ENCODE assay signal across 1 cellular context in the genomic region with DNA sequence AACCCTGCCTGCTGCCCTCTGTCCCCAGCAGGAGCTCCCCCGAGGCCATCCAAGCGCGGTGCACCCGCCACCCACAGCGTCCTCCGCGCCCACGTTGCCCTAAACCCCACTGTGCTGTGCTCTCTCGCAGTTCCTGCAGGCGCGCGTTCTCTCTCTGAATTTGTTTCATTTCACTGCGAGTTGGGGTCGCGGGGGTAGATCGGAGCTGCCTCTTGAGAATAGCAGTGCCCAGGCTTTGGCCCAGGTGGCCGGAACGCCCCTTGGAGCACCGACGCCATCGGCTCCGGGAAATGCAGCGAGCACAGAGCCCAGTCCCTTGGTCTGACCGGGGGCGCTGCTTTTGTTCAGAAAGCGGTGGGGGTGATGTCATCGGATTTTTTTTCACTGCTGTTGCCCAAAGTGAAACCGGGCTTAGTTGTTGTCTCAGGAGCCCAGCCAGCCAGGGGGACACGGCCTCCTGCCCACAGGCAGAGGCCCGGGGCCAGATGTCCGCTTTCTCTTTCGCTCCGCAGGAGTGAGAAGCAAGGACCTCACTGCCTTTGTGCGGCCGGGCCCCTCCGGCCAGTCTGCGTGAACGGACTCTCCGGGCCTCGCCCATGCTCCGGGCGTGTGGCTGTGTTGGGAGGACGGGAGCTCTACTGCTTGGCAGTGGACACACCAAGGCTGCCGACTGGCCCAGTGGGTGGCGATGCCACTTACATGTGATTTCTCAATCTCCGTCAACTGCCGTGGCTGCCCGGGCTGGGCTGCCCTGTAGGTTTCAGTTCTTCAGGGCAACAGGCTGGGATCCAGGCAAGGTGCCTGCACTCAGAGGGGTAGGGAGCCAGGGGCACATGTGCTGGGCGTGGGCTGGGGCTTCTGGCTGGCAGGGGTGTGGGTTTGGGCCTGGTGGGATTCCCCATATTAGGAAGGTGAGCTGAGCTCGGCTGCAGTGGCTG.
TF ChIP-seq lines count a peak whose summit lies in the region.

No MANE protein-coding gene starts in this region.

TF ChIP-seq in HepG2, 621 proteins besides CTCF, POLR2A, EP300 and RAD21 (continued from another document and continues in another):
- no peak for TF ChIP-seq SYNCRIP (IDR thresholded peaks at IDR 0.05; ENCODE audit: insufficient read depth, low read depth, low read length)
- TF ChIP-seq TGIF2 (CRISPR knock-in tag; IDR thresholded peaks at IDR 0.05), result no peak
- peak; percentile 47; the same call in 1 of the 2 replicates for TF ChIP-seq ZFY (CRISPR knock-in tag; IDR thresholded peaks at IDR 0.05)
- TF ChIP-seq THYN1 (CRISPR knock-in tag; IDR thresholded peaks at IDR 0.05; ENCODE audit: borderline replicate concordance, low read depth), result no peak
- TF ChIP-seq ZKSCAN8 (CRISPR knock-in tag; IDR thresholded peaks at IDR 0.05; ENCODE audit: borderline replicate concordance), result no peak
- no peak for TF ChIP-seq GATAD1 (CRISPR knock-in tag; IDR thresholded peaks at IDR 0.05)
- no peak for TF ChIP-seq RBM22 (optimal IDR thresholded peaks at IDR 0.05; ENCODE audit: low read length)
- TF ChIP-seq PPARG (CRISPR knock-in tag; conservative IDR thresholded peaks at IDR 0.05), result no peak
- TF ChIP-seq ATF1 (CRISPR knock-in tag; IDR thresholded peaks at IDR 0.05), result no peak
- no peak for TF ChIP-seq PAX8 (CRISPR knock-in tag; IDR thresholded peaks at IDR 0.05; ENCODE audit: borderline replicate concordance)
- TF ChIP-seq BCL6 (CRISPR knock-in tag; IDR thresholded peaks at IDR 0.05), result no peak
- TF ChIP-seq, protein P1, sequence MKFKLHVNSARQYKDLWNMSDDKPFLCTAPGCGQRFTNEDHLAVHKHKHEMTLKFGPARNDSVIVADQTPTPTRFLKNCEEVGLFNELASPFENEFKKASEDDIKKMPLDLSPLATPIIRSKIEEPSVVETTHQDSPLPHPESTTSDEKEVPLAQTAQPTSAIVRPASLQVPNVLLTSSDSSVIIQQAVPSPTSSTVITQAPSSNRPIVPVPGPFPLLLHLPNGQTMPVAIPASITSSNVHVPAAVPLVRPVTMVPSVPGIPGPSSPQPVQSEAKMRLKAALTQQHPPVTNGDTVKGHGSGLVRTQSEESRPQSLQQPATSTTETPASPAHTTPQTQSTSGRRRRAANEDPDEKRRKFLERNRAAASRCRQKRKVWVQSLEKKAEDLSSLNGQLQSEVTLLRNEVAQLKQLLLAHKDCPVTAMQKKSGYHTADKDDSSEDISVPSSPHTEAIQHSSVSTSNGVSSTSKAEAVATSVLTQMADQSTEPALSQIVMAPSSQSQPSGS (CRISPR knock-in tag; IDR thresholded peaks at IDR 0.05), result peak; percentile 65; the same call in 1 of the 2 replicates
- no peak for TF ChIP-seq FOXA1 (IDR thresholded peaks at IDR 0.05)
- no peak for TF ChIP-seq FOXA1 (CRISPR knock-in tag; IDR thresholded peaks at IDR 0.05)
- TF ChIP-seq ZNF674 (CRISPR knock-in tag; IDR thresholded peaks at IDR 0.05; ENCODE audit: low read depth), result no peak
- no peak for TF ChIP-seq ZBTB42 (CRISPR knock-in tag; IDR thresholded peaks at IDR 0.05)
- peak; percentile 90 for TF ChIP-seq ATF7 (IDR thresholded peaks at IDR 0.05)
- peak; percentile 85 for TF ChIP-seq ATF7 (CRISPR knock-in tag; IDR thresholded peaks at IDR 0.05)
- TF ChIP-seq JUNB (CRISPR knock-in tag; IDR thresholded peaks at IDR 0.05; ENCODE audit: borderline replicate concordance), result no peak
- no peak for TF ChIP-seq ZC3H4 (CRISPR knock-in tag; IDR thresholded peaks at IDR 0.05; ENCODE audit: borderline replicate concordance)
- TF ChIP-seq ZNF891 (CRISPR knock-in tag; IDR thresholded peaks at IDR 0.05), result no peak
- TF ChIP-seq, protein P2, sequence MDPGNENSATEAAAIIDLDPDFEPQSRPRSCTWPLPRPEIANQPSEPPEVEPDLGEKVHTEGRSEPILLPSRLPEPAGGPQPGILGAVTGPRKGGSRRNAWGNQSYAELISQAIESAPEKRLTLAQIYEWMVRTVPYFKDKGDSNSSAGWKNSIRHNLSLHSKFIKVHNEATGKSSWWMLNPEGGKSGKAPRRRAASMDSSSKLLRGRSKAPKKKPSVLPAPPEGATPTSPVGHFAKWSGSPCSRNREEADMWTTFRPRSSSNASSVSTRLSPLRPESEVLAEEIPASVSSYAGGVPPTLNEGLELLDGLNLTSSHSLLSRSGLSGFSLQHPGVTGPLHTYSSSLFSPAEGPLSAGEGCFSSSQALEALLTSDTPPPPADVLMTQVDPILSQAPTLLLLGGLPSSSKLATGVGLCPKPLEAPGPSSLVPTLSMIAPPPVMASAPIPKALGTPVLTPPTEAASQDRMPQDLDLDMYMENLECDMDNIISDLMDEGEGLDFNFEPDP (CRISPR knock-in tag; conservative IDR thresholded peaks at IDR 0.05), result no peak
- TF ChIP-seq HOXA3 (CRISPR knock-in tag; IDR thresholded peaks at IDR 0.05), result peak; percentile 18; the same call in 1 of the 2 replicates
- no peak for TF ChIP-seq GZF1 (CRISPR knock-in tag; IDR thresholded peaks at IDR 0.05)
- no peak for TF ChIP-seq ZNF816 (CRISPR knock-in tag; IDR thresholded peaks at IDR 0.05; ENCODE audit: borderline replicate concordance)
- TF ChIP-seq ZMYM2 (CRISPR knock-in tag; IDR thresholded peaks at IDR 0.05), result no peak
- no peak for TF ChIP-seq SETDB1 (CRISPR knock-in tag; IDR thresholded peaks at IDR 0.05; ENCODE audit: borderline replicate concordance)
- TF ChIP-seq ARHGAP35 (CRISPR knock-in tag; IDR thresholded peaks at IDR 0.05; ENCODE audit: borderline replicate concordance), result no peak
- no peak for TF ChIP-seq BRD4 (CRISPR knock-in tag; IDR thresholded peaks at IDR 0.05)
- no peak; the same call in 1 of the 2 replicates for TF ChIP-seq PHF20 (CRISPR knock-in tag; IDR thresholded peaks at IDR 0.05)
- TF ChIP-seq ZFP1 (CRISPR knock-in tag; IDR thresholded peaks at IDR 0.05), result no peak
- TF ChIP-seq, protein P3, sequence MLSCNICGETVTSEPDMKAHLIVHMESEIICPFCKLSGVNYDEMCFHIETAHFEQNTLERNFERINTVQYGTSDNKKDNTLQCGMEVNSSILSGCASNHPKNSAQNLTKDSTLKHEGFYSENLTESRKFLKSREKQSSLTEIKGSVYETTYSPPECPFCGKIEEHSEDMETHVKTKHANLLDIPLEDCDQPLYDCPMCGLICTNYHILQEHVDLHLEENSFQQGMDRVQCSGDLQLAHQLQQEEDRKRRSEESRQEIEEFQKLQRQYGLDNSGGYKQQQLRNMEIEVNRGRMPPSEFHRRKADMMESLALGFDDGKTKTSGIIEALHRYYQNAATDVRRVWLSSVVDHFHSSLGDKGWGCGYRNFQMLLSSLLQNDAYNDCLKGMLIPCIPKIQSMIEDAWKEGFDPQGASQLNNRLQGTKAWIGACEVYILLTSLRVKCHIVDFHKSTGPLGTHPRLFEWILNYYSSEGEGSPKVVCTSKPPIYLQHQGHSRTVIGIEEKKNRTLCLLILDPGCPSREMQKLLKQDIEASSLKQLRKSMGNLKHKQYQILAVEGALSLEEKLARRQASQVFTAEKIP (CRISPR knock-in tag; IDR thresholded peaks at IDR 0.05; ENCODE audit: borderline replicate concordance), result no peak
- no peak for TF ChIP-seq ZSCAN5A (CRISPR knock-in tag; IDR thresholded peaks at IDR 0.05; ENCODE audit: borderline replicate concordance)
- TF ChIP-seq, protein P4, sequence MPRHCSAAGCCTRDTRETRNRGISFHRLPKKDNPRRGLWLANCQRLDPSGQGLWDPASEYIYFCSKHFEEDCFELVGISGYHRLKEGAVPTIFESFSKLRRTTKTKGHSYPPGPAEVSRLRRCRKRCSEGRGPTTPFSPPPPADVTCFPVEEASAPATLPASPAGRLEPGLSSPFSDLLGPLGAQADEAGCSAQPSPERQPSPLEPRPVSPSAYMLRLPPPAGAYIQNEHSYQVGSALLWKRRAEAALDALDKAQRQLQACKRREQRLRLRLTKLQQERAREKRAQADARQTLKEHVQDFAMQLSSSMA (CRISPR knock-in tag; IDR thresholded peaks at IDR 0.05), result no peak
- no peak for TF ChIP-seq ZNF746 (CRISPR knock-in tag; IDR thresholded peaks at IDR 0.05)
- TF ChIP-seq ZNF292 (CRISPR knock-in tag; IDR thresholded peaks at IDR 0.05; ENCODE audit: borderline replicate concordance, low read depth), result peak; percentile 67; the same call in 1 of the 2 replicates
- TF ChIP-seq ZNF781 (CRISPR knock-in tag; IDR thresholded peaks at IDR 0.05; ENCODE audit: borderline replicate concordance, not compliant biosample characterization), result no peak
- TF ChIP-seq RCOR2 (CRISPR knock-in tag; IDR thresholded peaks at IDR 0.05), result no peak
- no peak for TF ChIP-seq ZNF207 (IDR thresholded peaks at IDR 0.05; ENCODE audit: borderline replicate concordance)
- peak; percentile 86; the same call in 1 of the 2 replicates for TF ChIP-seq ZNF362 (CRISPR knock-in tag; IDR thresholded peaks at IDR 0.05; ENCODE audit: borderline replicate concordance)
- no peak for TF ChIP-seq ARNTL (CRISPR knock-in tag; IDR thresholded peaks at IDR 0.05)
- TF ChIP-seq JDP2 (CRISPR knock-in tag; IDR thresholded peaks at IDR 0.05; ENCODE audit: borderline replicate concordance), result no peak
- TF ChIP-seq ZNF431 (CRISPR knock-in tag; IDR thresholded peaks at IDR 0.05; ENCODE audit: borderline replicate concordance, low read depth), result no peak
- no peak for TF ChIP-seq KDM1A (CRISPR knock-in tag; IDR thresholded peaks at IDR 0.05)
- TF ChIP-seq ZNF317 (CRISPR knock-in tag; IDR thresholded peaks at IDR 0.05), result 0 out of 2 replicates have a peak, but pooled peaks have one; percentile 23
- no peak for TF ChIP-seq ZNF772 (CRISPR knock-in tag; IDR thresholded peaks at IDR 0.05)
- TF ChIP-seq TCF12 (IDR thresholded peaks at IDR 0.05), result no peak
- 0 out of 2 replicates have a peak, but pooled peaks have one; percentile 17 for TF ChIP-seq TCF12 (CRISPR knock-in tag; IDR thresholded peaks at IDR 0.05)
- TF ChIP-seq ZNF543 (CRISPR knock-in tag; IDR thresholded peaks at IDR 0.05), result no peak
- TF ChIP-seq ZNF670 (CRISPR knock-in tag; IDR thresholded peaks at IDR 0.05; ENCODE audit: borderline replicate concordance), result no peak
- TF ChIP-seq ZNF589 (CRISPR knock-in tag; conservative IDR thresholded peaks at IDR 0.05), result no peak
- TF ChIP-seq, protein P5, sequence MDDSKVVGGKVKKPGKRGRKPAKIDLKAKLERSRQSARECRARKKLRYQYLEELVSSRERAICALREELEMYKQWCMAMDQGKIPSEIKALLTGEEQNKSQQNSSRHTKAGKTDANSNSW (CRISPR knock-in tag; IDR thresholded peaks at IDR 0.05; ENCODE audit: borderline replicate concordance), result no peak
- no peak for TF ChIP-seq ZNF414 (CRISPR knock-in tag; IDR thresholded peaks at IDR 0.05)
- TF ChIP-seq ZBTB20 (CRISPR knock-in tag; IDR thresholded peaks at IDR 0.05; ENCODE audit: borderline replicate concordance, low read depth), result no peak
- no peak for TF ChIP-seq ELF3 (CRISPR knock-in tag; IDR thresholded peaks at IDR 0.05)
- no peak for TF ChIP-seq SRY (CRISPR knock-in tag; IDR thresholded peaks at IDR 0.05)
- TF ChIP-seq IKZF4 (CRISPR knock-in tag; IDR thresholded peaks at IDR 0.05; ENCODE audit: borderline replicate concordance, low read depth, not compliant biosample characterization), result no peak
- TF ChIP-seq HIVEP1 (CRISPR knock-in tag; IDR thresholded peaks at IDR 0.05), result no peak; the same call in 1 of the 2 replicates
- TF ChIP-seq ZC3H13 (CRISPR knock-in tag; IDR thresholded peaks at IDR 0.05), result no peak
- TF ChIP-seq ZNF143 (CRISPR knock-in tag; IDR thresholded peaks at IDR 0.05), result no peak
- no peak for TF ChIP-seq ATM (IDR thresholded peaks at IDR 0.05; ENCODE audit: borderline replicate concordance)
- TF ChIP-seq MZF1 (CRISPR knock-in tag; IDR thresholded peaks at IDR 0.05; ENCODE audit: borderline replicate concordance), result no peak
- no peak for TF ChIP-seq ZNF281 (CRISPR knock-in tag; IDR thresholded peaks at IDR 0.05; ENCODE audit: borderline replicate concordance)
- TF ChIP-seq BORCS8-MEF2B (CRISPR knock-in tag; IDR thresholded peaks at IDR 0.05), result no peak
- TF ChIP-seq FOXP1 (IDR thresholded peaks at IDR 0.05), result no peak
- no peak for TF ChIP-seq FOXP1 (CRISPR knock-in tag; IDR thresholded peaks at IDR 0.05)
- TF ChIP-seq ZBTB7B (CRISPR knock-in tag; IDR thresholded peaks at IDR 0.05), result peak; percentile 51; the same call in 1 of the 2 replicates
